8 cellular contexts compared by ENCODE assay signal in the genomic region with DNA sequence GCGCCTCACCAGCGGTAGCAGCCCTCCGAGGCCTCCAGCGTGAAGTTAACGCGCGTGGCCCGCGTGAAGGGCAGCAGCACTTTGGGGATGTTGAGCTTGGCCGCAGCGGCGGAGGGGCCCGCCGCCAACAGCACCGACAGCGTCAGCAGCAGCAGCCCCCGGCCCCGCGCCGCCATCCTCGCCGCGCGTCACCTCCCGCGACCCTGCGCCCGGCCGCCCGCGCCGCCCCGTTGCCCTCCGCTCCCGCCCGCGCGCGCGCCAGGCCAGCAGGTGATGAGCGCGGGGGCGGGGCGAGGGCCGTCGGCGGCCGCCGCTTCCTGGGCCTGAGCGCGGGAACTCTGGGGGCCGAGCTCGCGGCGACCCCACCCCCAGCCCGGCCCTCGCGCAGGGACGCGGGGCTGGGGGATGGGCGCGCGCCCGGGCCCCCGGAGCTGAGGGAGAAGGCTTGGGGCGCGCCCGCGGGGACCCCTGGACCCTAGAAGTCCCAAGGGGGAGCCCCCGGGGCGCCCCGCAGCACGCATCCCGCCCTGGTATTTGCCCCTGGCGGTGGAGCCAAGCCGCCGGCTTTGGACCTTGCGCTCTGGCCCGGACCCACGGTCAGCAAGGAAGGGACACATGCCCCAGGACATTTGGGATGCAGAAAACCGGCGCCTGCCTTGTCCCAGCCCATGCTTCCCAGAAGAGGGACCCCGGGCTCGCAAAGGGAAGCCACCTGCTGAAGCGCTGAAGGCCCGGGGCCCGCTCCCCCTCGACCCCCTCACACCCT. TPM values are rescaled to one million over a fixed set of nuclear protein-coding genes. Genes with fewer than 3 reads are reported as not detected.
DNase-seq lines count a peak whose midpoint lies in the region; ATAC-seq and TF ChIP-seq lines count a peak whose summit lies in the region.

A gene (minus strand): TSS at position 272 of the 766 bp plus-strand sequence. CDS start 96 bp downstream, at position 176.

- no peak within 1 kb of the TSS for H3K9ac ChIP-seq in endodermal cell (ENCODE audit: extremely low read depth, low read length, poor library complexity, severe bottlenecking)

- no peaks in the 10 kb centered on the region for H3K9me3 ChIP-seq in endodermal cell (ENCODE audit: control insufficient read depth, low read length)
- no peaks in the 10 kb centered on the region for H3K9me3 ChIP-seq in transverse colon

- H3K27me3 ChIP-seq in endodermal cell (ENCODE audit: control insufficient read depth, insufficient read depth, low read length, poor library complexity, severe bottlenecking) (peaks cover 24% of the 10 kb centered on the region), transverse colon (no peaks in the 10 kb centered on the region)

- peak; percentile 65 for ATAC-seq in HG02642 (IDR thresholded peaks at IDR 0.05; ENCODE audit: poor library complexity, unreplicated experiment)

- H3K27ac ChIP-seq in endodermal cell (ENCODE audit: low read depth, low read length) (no peak within 1 kb of the TSS), transverse colon (peak within 1 kb of the TSS; percentile 73 to 81 (median 74))

- WGBS in endodermal cell (ENCODE audit: insufficient coverage in 1 of 2, insufficient read length in 1 of 2), 2 experiments, result 2 to 8% methylated on average over 15 to 88 of the region's 88 CpGs
- 5% methylated on average over 20 of the region's 88 CpGs; no CpG with 5 or more reads in 1 of the 2 donors for WGBS in transverse colon (ENCODE audit: low coverage in 1 of 2), 2 donors

- H3K4me1 ChIP-seq in endodermal cell (ENCODE audit: control insufficient read depth, insufficient read depth, low read length), result no peaks in the 10 kb centered on the region
- H3K4me1 ChIP-seq in transverse colon, result peaks cover 6 to 23% (median 17%) of the 10 kb centered on the region in 4 donors

- CTCF ChIA-PET in activated CD4-positive, alpha-beta T cell treated with anti-CD3 and anti-CD28 coated beads, Interleukin-2, amount 10 ng/mL, durations not matched to agents 7 days and 5 days (lab: Charles Lee), result interaction anchor here (0.8 to 4.7 kb wide), 4 partner anchors 7 to 36 kb away, joined by 3 to 26 read pairs (median 6); no protein-coding TSS in a partner anchor

- peak within 1 kb of the TSS; percentile 80 for H3K4me3 ChIP-seq in endodermal cell (ENCODE audit: low read length)
- H3K4me3 ChIP-seq in transverse colon, result peak within 1 kb of the TSS; percentile 51 to 65 (median 62)

- H3K4me3 Mint-ChIP-seq in activated CD4-positive, alpha-beta T cell treated with anti-CD3 and anti-CD28 coated beads, Interleukin-2, amount 10 ng/mL, durations not matched to agents 7 days and 5 days, result peak within 1 kb of the TSS; percentile 92
- H3K4me3 Mint-ChIP-seq in endodermal cell (peak within 1 kb of the TSS; percentile 70), neural crest cell (peak within 1 kb of the TSS; percentile 85)

- H3K36me3 Mint-ChIP-seq in activated CD4-positive, alpha-beta T cell treated with anti-CD3 and anti-CD28 coated beads, Interleukin-2, amount 10 ng/mL, durations not matched to agents 7 days and 5 days (ENCODE audit: low read depth), result peaks cover 30% of the 10 kb centered on the region
- no peaks in the 10 kb centered on the region for H3K36me3 Mint-ChIP-seq in endodermal cell (ENCODE audit: low read depth)
- H3K36me3 Mint-ChIP-seq in neural crest cell (ENCODE audit: low read depth), result no peaks in the 10 kb centered on the region

- H3K27ac Mint-ChIP-seq in activated CD4-positive, alpha-beta T cell treated with anti-CD3 and anti-CD28 coated beads, Interleukin-2, amount 10 ng/mL, durations not matched to agents 7 days and 5 days, result peak within 1 kb of the TSS; percentile 98
- H3K27ac Mint-ChIP-seq in endodermal cell (peak within 1 kb of the TSS; percentile 74), neural crest cell (ENCODE audit: unreplicated experiment) (peak within 1 kb of the TSS; percentile 27)

- peak; percentile 62 for TF ChIP-seq CTCF in endodermal cell (conservative IDR thresholded peaks at IDR 0.05)
- peak; percentile 43 for TF ChIP-seq CTCF in neural crest cell (conservative IDR thresholded peaks at IDR 0.05)
- no peak for TF ChIP-seq CTCF in transverse colon (IDR thresholded peaks at IDR 0.05)

- no peak for TF ChIP-seq EP300 in transverse colon (IDR thresholded peaks at IDR 0.05; ENCODE audit: low read depth)

- intact Hi-C loops in transverse colon (cut with DNase I; ENCODE audit: low total_unique reads), result no loop called here

- H3K9me3 Mint-ChIP-seq in activated CD4-positive, alpha-beta T cell treated with anti-CD3 and anti-CD28 coated beads, Interleukin-2, amount 10 ng/mL, durations not matched to agents 7 days and 5 days, result no peaks in the 10 kb centered on the region
- H3K9me3 Mint-ChIP-seq in endodermal cell, result no peaks in the 10 kb centered on the region
- H3K9me3 Mint-ChIP-seq in neural crest cell, result no peaks in the 10 kb centered on the region

- H3K4me1 Mint-ChIP-seq in activated CD4-positive, alpha-beta T cell treated with anti-CD3 and anti-CD28 coated beads, Interleukin-2, amount 10 ng/mL, durations not matched to agents 7 days and 5 days, result peaks cover 65% of the 10 kb centered on the region
- H3K4me1 Mint-ChIP-seq in endodermal cell (peaks cover 17% of the 10 kb centered on the region), neural crest cell (peaks cover 23% of the 10 kb centered on the region)

- TF ChIP-seq POLR2A in transverse colon (IDR thresholded peaks at IDR 0.05), result no peak

- in situ Hi-C loops in transverse colon (cut with MboI; ENCODE audit: low pct_ligation_motif_present in 1 of 4, low pct_unique_long_range_greater_than_20kb in 1 of 4, low sequenced_read_pairs in 3 of 4), result no loop called here

- POLR2A ChIA-PET in activated CD4-positive, alpha-beta T cell treated with anti-CD3 and anti-CD28 coated beads, Interleukin-2, amount 10 ng/mL, durations not matched to agents 7 days and 5 days (lab: Charles Lee), result no interaction called here

- H3K36me3 ChIP-seq in endodermal cell (ENCODE audit: control insufficient read depth, insufficient read depth, low read length) (no peaks in the 10 kb centered on the region), transverse colon (no peaks in the 10 kb centered on the region)

- peak; percentile 14 for DNase-seq in DMS79 treated with DMSO at 0.1 percent for 48 hours (lab: John Stamatoyannopoulos, UW)
- no peak for DNase-seq in DMS79 (lab: John Stamatoyannopoulos, UW)
- peak; percentile 69 for DNase-seq in NCI-H1092 treated with DMSO at 0.1 percent for 48 hours (lab: John Stamatoyannopoulos, UW)
- DNase-seq in activated CD4-positive, alpha-beta T cell treated with anti-CD3 and anti-CD28 coated beads, Interleukin-2, amount 10 ng/mL, durations not matched to agents 7 days and 5 days, result peak; percentile 63
- peak; percentile 81 for DNase-seq in endodermal cell
- DNase-seq in neural crest cell (ENCODE audit: low read depth, low spot score), result peak; percentile 48
- DNase-seq in transverse colon, result peak; percentile 70

- no peaks in the 10 kb centered on the region for H3K27me3 Mint-ChIP-seq in activated CD4-positive, alpha-beta T cell treated with anti-CD3 and anti-CD28 coated beads, Interleukin-2, amount 10 ng/mL, durations not matched to agents 7 days and 5 days
- H3K27me3 Mint-ChIP-seq in endodermal cell (ENCODE audit: insufficient read depth), result peaks cover 20% of the 10 kb centered on the region
- H3K27me3 Mint-ChIP-seq in neural crest cell (ENCODE audit: low read depth), result peaks cover 3% of the 10 kb centered on the region

RNA-seq across cellular contexts. Expression of the gene that starts here (rescaled TPM):
- total RNA-seq in activated CD4-positive, alpha-beta T cell treated with anti-CD3 and anti-CD28 coated beads, Interleukin-2, amount 10 ng/mL, durations not matched to agents 7 days and 5 days, result 100 to 1,000 TPM; 196 to 204 TPM
- total RNA-seq in endodermal cell, result 10 to 100 TPM; 43.0 to 62.3 TPM
- polyA plus RNA-seq in endodermal cell (2013, experiment 1 of 2), result 39.4 TPM
- polyA plus RNA-seq in endodermal cell (2013, experiment 2 of 2), result 36.6 TPM
- total RNA-seq in neural crest cell, result 59.4 and 59.5 TPM in 2 replicates
- 100 to 1,000 TPM in 1 of 4 donors, 10 to 100 TPM in 2, 1 to 10 TPM in 1; 6.0 to 202 (median 14.6) TPM for total RNA-seq in transverse colon

Comparison
In these comparisons a context has a peak if more than half of its experiments do, and no peak if none do; other contexts are left out.
1. H3K27ac Mint-ChIP-seq: peak in every context shown above with its lines; median percentile 98 in activated CD4-positive, alpha-beta T cell treated with anti-CD3 and anti-CD28 coated beads, Interleukin-2, amount 10 ng/mL, durations not matched to agents 7 days and 5 days; 74 in endodermal cell; 27 in neural crest cell.
2. CTCF ChIP-seq: peak in endodermal cell (single experiment) and neural crest cell (single experiment); none in transverse colon (0 of 5).
3. Peak in every context shown above with its lines, with median percentiles within 50 percentile points of each other: H3K4me3 Mint-ChIP-seq.